ENCODE assay signal across 1 cellular context in the genomic region with DNA sequence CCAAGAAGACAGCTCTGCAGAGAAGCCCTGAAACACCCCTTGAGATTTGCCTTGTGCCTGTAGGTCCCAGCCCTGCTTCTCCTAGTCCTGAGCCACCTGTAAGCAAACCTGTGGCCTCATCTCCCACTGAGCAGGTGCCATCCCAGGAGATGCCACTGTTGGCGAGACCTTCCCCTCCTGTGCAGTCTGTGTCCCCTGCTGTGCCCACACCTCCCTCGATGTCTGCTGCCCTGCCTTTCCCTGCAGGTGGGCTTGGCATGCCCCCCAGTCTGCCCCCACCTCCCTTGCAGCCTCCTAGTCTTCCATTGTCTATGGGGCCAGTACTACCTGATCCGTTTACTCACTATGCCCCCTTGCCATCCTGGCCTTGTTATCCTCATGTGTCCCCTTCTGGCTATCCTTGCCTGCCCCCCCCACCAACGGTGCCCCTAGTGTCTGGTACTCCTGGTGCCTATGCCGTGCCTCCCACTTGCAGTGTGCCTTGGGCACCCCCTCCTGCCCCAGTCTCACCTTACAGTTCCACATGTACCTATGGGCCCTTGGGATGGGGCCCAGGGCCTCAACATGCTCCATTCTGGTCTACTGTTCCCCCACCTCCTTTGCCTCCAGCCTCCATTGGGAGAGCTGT.
TF ChIP-seq lines count a peak whose summit lies in the region.

No MANE protein-coding gene starts in this region.

TF ChIP-seq in IMR-90, 13 proteins besides CTCF, POLR2A, EP300 and RAD21:
- TF ChIP-seq NFE2L2 (IDR thresholded peaks at IDR 0.05; ENCODE audit: low read depth, low read length) (no peak), RCOR1 (IDR thresholded peaks at IDR 0.05; ENCODE audit: insufficient replicate concordance, low read length) (no peak), SMC3 (IDR thresholded peaks at IDR 0.05; ENCODE audit: low read depth, low read length) (no peak), MAFK (IDR thresholded peaks at IDR 0.05; ENCODE audit: low read depth, low read length) (no peak), CHD1 (IDR thresholded peaks at IDR 0.05; ENCODE audit: low read depth, low read length) (no peak), CEBPB (IDR thresholded peaks at IDR 0.05; ENCODE audit: low read depth, low read length) (no peak)
- TF ChIP-seq, protein P1, sequence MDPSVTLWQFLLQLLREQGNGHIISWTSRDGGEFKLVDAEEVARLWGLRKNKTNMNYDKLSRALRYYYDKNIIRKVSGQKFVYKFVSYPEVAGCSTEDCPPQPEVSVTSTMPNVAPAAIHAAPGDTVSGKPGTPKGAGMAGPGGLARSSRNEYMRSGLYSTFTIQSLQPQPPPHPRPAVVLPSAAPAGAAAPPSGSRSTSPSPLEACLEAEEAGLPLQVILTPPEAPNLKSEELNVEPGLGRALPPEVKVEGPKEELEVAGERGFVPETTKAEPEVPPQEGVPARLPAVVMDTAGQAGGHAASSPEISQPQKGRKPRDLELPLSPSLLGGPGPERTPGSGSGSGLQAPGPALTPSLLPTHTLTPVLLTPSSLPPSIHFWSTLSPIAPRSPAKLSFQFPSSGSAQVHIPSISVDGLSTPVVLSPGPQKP (IDR thresholded peaks at IDR 0.05; ENCODE audit: borderline replicate concordance, low read depth, low read length): no peak
